In genomic region chr3:66629431-66630368, GRCh38 we compare ENCODE assay signal across 13 cellular contexts.
"Had no signal": no experiment of that assay in that cellular context is flagged by ENCODE, and none has a peak within 500 bp of the region (broad histone marks: within the 10 kb centered on the region; RNA-seq: fewer than 3 reads in every experiment).

No MANE protein-coding gene starts in this region.

- ATAC-seq: activated naive CD4-positive, alpha-beta T cell treated with anti-CD3 and anti-CD28 coated beads, Interleukin-2, amount 50 U/mL, for 72 hours; esophagus mucosa; left lung; SK-N-SH treated with all-trans-retinoic acid at 6 μM for 48 hours had no signal

- H3K4me3 ChIP-seq: left lung, right atrium auricular region, spleen had no signal

- DNase-seq: activated CD4-positive, alpha-beta T cell treated with anti-CD3 and anti-CD28 coated beads, Interleukin-2, amount 50 U/mL, for 1 hour; amniotic stem cell; brain microvascular endothelial cell; cerebellar nuclear complex; left lung; spleen; stimulated activated CD4-positive, alpha-beta T cell treated with anti-CD3 and anti-CD28 coated beads, Interleukin-2, amount 100 ng/mL, for 24 hours; stimulated activated naive CD4-positive, alpha-beta T cell treated with Interleukin-2 at 50 U/mL for 16 hours had no signal

- H3K27ac ChIP-seq: brain microvascular endothelial cell, left lung, neutrophil, right atrium auricular region, spleen had no signal

- H3K36me3 ChIP-seq: brain microvascular endothelial cell, left lung, neutrophil, right atrium auricular region, spleen had no signal

- H3K27me3 ChIP-seq: brain microvascular endothelial cell, left lung, neutrophil, right atrium auricular region had no signal

- H3K4me1 ChIP-seq: right atrium auricular region, spleen had no signal

- H3K9me3 ChIP-seq: left lung, neutrophil, right atrium auricular region, spleen had no signal
